8 cellular contexts compared by ENCODE assay signal in genomic region chr7:73557397-73558257, GRCh38. TPM values are rescaled to one million over a fixed set of nuclear protein-coding genes. Genes with fewer than 3 reads are reported as not detected.
DNase-seq lines count a peak whose midpoint lies in the region; ATAC-seq, FAIRE-seq and TF ChIP-seq lines count a peak whose summit lies in the region.

Gene BCL7B, minus strand, starts transcription at chr7:73557690. Its CDS starts 112 bp downstream, at chr7:73557578.

- peak; percentile 38 for ATAC-seq in HG02981 (IDR thresholded peaks at IDR 0.05; ENCODE audit: unreplicated experiment)
- ATAC-seq in HepG2 = peak; percentile 36

- peaks cover 5% of the 10 kb centered on the region; the same call in 1 of the 2 replicates for H4K20me1 ChIP-seq in HepG2 (ENCODE audit: insufficient read depth, low read length)

- peaks cover 57% of the 10 kb centered on the region for H3K4me1 ChIP-seq in HepG2 (ENCODE audit: insufficient read depth, low read length)

- no peaks in the 10 kb centered on the region for H3K9me3 ChIP-seq in HepG2 (ENCODE audit: low read length)

- FAIRE-seq in GM18507 (lab: Jason Lieb, UNC) (peak; percentile 48), HepG2 (lab: Jason Lieb, UNC) (no peak)

- DNase-seq in A172 (ENCODE audit: low spot score) (peak; percentile 48), GM18507 (ENCODE audit: extremely low spot score, insufficient read length, low read depth) (peak; percentile 89), NCI-H2196 (lab: John Stamatoyannopoulos, UW; ENCODE audit: unreplicated experiment) (peak; percentile 93), dermis blood vessel endothelial cell (peak; percentile 78), HepG2 (ENCODE audit: low spot score) (peak; percentile 44)
- peak; percentile 70 for DNase-seq in activated CD4-positive, alpha-beta T cell treated with anti-CD3 and anti-CD28 coated beads, Interleukin-2, amount 50 U/mL, for 1 hour
- DNase-seq in stimulated activated CD4-positive, alpha-beta T cell treated with anti-CD3 and anti-CD28 coated beads, Interleukin-2, amount 100 ng/mL, for 48 hours = peak; percentile 71 to 75

- TSS peak; percentile 86 for BruUV-seq in HepG2 (replicated peaks; lab: Mats Ljungman, UMichigan)

- POLR2A ChIA-PET in HepG2 (lab: Yijun Ruan, JAX) = interaction anchor here (1.0 to 2.5 kb wide), 6 partner anchors 12 to 158 kb away, joined by 3 to 16 read pairs (median 5); partner anchors contain the start of genes BAZ1B and TBL2

- intact Hi-C loops in HepG2 (cut with micrococcal nuclease; ENCODE audit: unreplicated experiment) = loop anchor here (5.0 kb wide), 1 partner anchor 35 kb away; the partner anchor contains the start of gene BAZ1B

- no peaks in the 10 kb centered on the region; a peak in 1 of 5 replicates for H3K27me3 ChIP-seq in HepG2 (ENCODE audit: control insufficient read depth in 1 of 2, insufficient read depth in 2 of 2, low read length in 2 of 2)

- H3K36me3 ChIP-seq in HepG2 (replicated peaks in 1 of 2; ENCODE audit: control insufficient read depth in 1 of 2, insufficient read depth in 2 of 2, low read length in 2 of 2) = peaks cover 0 to under 1% of the 10 kb centered on the region in 2 experiments; a peak in 3 of 5 replicates

- 17% methylated on average over 12 of the region's 83 CpGs for WGBS in HepG2 (ENCODE audit: low lambda C conversion rate)

- peak within 1 kb of the TSS; percentile 98 for H3K27ac ChIP-seq in HepG2 (ENCODE audit: extremely low read length, insufficient read depth, low read length)

- peaks cover 27% of the 10 kb centered on the region for H3K79me2 ChIP-seq in HepG2 (ENCODE audit: insufficient read depth, low read length)

- CTCF ChIA-PET in HepG2 (lab: Yijun Ruan, JAX; ENCODE audit: low intra/inter-chr PET ratio, low total read pairs) = no interaction called here

- no peak within 1 kb of the TSS for H2AFZ ChIP-seq in HepG2 (ENCODE audit: low read length)

- TF ChIP-seq EP300 in HepG2 (IDR thresholded peaks at IDR 0.05; ENCODE audit: low read depth in 2 of 2, low read length in 2 of 2) (no peak), HepG2 (CRISPR knock-in tag; IDR thresholded peaks at IDR 0.05; ENCODE audit: borderline replicate concordance) (0 out of 2 replicates have a peak, but pooled peaks have one; percentile 33)

- 0 out of 2 replicates have a peak, but pooled peaks have one; percentile 13 for TF ChIP-seq CTCF in HepG2 (CRISPR knock-in tag; IDR thresholded peaks at IDR 0.05)

- in situ Hi-C loops in HepG2 (cut with HindIII; ENCODE audit: extremely low pct_ligation_motif_present, low pct_unique_long_range_greater_than_20kb) = no loop called here

- no peak for TF ChIP-seq RAD21 in HepG2 (CRISPR knock-in tag; IDR thresholded peaks at IDR 0.05)

- H3K9ac ChIP-seq in HepG2 (ENCODE audit: insufficient read depth, low read depth, low read length) = peak within 1 kb of the TSS; percentile 94

- peak; percentile 66 to 67 for TF ChIP-seq POLR2A in HepG2 (IDR thresholded peaks at IDR 0.05; ENCODE audit: insufficient read depth in 1 of 2, low read depth in 2 of 2, low read length in 2 of 2)

- H3K4me2 ChIP-seq in HepG2 (ENCODE audit: low read depth, low read length) = peak within 1 kb of the TSS; percentile 89

- H3K4me3 ChIP-seq in HepG2 (replicated peaks in 1 of 3; ENCODE audit: insufficient read depth in 1 of 3, low read depth in 2 of 3, low read length in 3 of 3) = peak within 1 kb of the TSS; percentile 86 to 94 (median 90)

TF ChIP-seq in HepG2, 621 proteins besides CTCF, POLR2A, EP300 and RAD21 (continues in another document):
- TF ChIP-seq ZBTB40 (IDR thresholded peaks at IDR 0.05) (no peak), ZBTB40 (CRISPR knock-in tag; IDR thresholded peaks at IDR 0.05) (peak; percentile 94; the same call in 1 of the 2 replicates)

RNA-seq across cellular contexts. Expression of gene BCL7B, which starts in this region (rescaled TPM):
- total RNA-seq in A172 (2014; rRNA removed; shearing (Covaris generic)) = 50.5 and 65.2 TPM in 2 replicates
- 18.5 and 32.2 TPM in 2 replicates for total RNA-seq in dermis blood vessel endothelial cell
- total RNA-seq in HepG2 (2016; rRNA removed; fragmentation: Illumina TruSeq; extraction: Trizol) = 22.1 and 24.3 TPM in 2 replicates
- total RNA-seq in HepG2 (2016; cell fraction: cytosol; rRNA removed; fragmentation: Illumina TruSeq; extraction: Trizol; ENCODE audit: low read depth) = 46.0 and 47.6 TPM in 2 replicates
- 17.6 and 24.7 TPM in 2 replicates for total RNA-seq in HepG2 (2016; cell fraction: insoluble cytoplasmic fraction; rRNA removed; fragmentation: Illumina TruSeq; extraction: Trizol)
- total RNA-seq in HepG2 (2016; cell fraction: membrane; rRNA removed; fragmentation: Illumina TruSeq; extraction: Trizol) = 71.6 and 76.1 TPM in 2 replicates
- 13.2 and 14.6 TPM in 2 replicates for total RNA-seq in HepG2 (2016; cell fraction: nucleus; rRNA removed; fragmentation: Illumina TruSeq; extraction: Trizol)
- 38.2 and 38.3 TPM in 2 replicates for polyA plus RNA-seq in HepG2 (2011; rRNA removed)
- polyA plus RNA-seq in HepG2 (2011; cell fraction: cytosol; rRNA removed) = 26.3 and 36.9 TPM in 2 replicates
- 18.9 and 21.3 TPM in 2 replicates for polyA plus RNA-seq in HepG2 (2011; cell fraction: nucleus; rRNA removed)
- polyA plus RNA-seq in HepG2 (2012) = 17.2 and 21.1 TPM in 2 replicates
- polyA plus RNA-seq in HepG2 (2016; cell fraction: cytosol; fragmentation: Illumina TruSeq; extraction: Trizol; ENCODE audit: low read depth) = 67.1 and 73.8 TPM in 2 replicates
- 26.5 and 34.4 TPM in 2 replicates for polyA plus RNA-seq in HepG2 (2016; cell fraction: insoluble cytoplasmic fraction; fragmentation: Illumina TruSeq; extraction: Trizol; ENCODE audit: low read depth)
- polyA plus RNA-seq in HepG2 (2016; cell fraction: membrane; fragmentation: Illumina TruSeq; extraction: Trizol; ENCODE audit: low read depth) = 87.1 and 87.3 TPM in 2 replicates
- 31.2 and 33.1 TPM in 2 replicates for polyA plus RNA-seq in HepG2 (2016; cell fraction: nucleus; fragmentation: Illumina TruSeq; extraction: Trizol; ENCODE audit: insufficient read depth, low read depth)
- polyA minus RNA-seq in HepG2 (2011; rRNA and poly(A)+ RNA removed; ENCODE audit: low replicate concordance) = 47.1 and 98.7 TPM in 2 replicates
- 17.2 and 21.1 TPM in 2 replicates for polyA minus RNA-seq in HepG2 (2011; cell fraction: cytosol; rRNA and poly(A)+ RNA removed)
- 13.4 and 13.7 TPM in 2 replicates for polyA minus RNA-seq in HepG2 (2011; cell fraction: nucleus; rRNA and poly(A)+ RNA removed)

Comparison
In these comparisons a context has a peak if more than half of its experiments do, and no peak if none do; other contexts are left out.
1. Peak in every context shown above with its lines: DNase-seq, ATAC-seq, H3K4me3 ChIP-seq and H3K27ac ChIP-seq.